Comparison of ENCODE assay signal across 8 cellular contexts in the genomic region with DNA sequence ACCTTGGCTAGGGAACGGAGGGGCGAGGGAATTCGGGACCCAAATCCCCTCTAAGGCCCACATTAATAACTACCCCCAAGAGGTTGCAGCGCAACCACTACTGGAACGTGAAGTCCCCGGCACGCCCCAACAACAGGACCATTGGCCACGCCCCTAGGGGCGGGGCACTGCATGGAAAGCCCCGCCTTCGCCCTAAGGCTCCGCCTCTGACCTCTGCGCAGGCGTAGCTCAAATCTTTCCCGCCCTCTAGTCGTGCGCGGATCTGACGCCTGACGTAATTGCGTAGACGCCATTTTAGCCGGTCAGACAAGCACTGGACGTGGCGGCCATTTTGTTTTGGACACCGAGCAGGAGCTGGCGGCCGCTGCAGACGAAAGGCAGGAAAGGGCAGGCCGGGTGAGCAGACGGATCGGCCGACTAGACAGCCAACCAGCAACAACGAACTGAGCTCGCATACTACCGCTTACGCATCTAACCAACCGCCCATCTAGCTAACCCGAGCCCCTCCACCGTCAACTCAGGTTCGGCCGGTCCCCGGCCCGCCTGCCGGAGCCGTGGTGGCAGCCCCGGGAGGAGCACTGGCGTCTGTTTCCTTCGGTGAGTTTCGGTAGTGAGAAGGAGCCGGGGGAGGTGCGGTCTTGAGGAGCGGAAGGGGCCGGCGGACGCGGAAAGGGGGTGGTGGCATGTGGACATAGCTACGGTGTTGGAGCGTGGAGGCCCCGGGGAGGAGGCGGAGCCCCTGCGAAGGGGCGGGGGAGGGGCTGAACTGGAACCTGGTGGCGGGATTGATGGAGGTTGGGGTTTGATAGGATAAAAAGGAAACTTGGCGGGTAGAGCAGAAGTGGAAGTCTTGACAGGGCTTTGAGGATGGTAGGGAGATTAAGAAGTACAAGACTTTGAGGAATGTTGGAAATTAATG. TPM values are rescaled to one million over a fixed set of nuclear protein-coding genes. Genes with fewer than 3 reads are reported as not detected.
DNase-seq lines count a peak whose midpoint lies in the region; ATAC-seq and TF ChIP-seq lines count a peak whose summit lies in the region.

A gene with protein sequence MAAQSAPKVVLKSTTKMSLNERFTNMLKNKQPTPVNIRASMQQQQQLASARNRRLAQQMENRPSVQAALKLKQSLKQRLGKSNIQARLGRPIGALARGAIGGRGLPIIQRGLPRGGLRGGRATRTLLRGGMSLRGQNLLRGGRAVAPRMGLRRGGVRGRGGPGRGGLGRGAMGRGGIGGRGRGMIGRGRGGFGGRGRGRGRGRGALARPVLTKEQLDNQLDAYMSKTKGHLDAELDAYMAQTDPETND (plus strand): TSS at position 320 of the 919 bp plus-strand sequence. CDS start 2,523 bp downstream, outside the sequence.

- ATAC-seq in HG02870 (IDR thresholded peaks at IDR 0.05; ENCODE audit: unreplicated experiment) (peak; percentile 78), heart right ventricle (peak; percentile 91 to 96 (median 94)), upper lobe of left lung (ENCODE audit: low FRiP score in 2 of 2) (peak; percentile 97 to 99)

- TF ChIP-seq CTCF in GM13976 (IDR thresholded peaks at IDR 0.05; ENCODE audit: borderline replicate concordance, control extremely low read depth, extremely low read depth, insufficient read depth, missing control alignments) = no peak
- no peak for TF ChIP-seq CTCF in heart right ventricle (IDR thresholded peaks at IDR 0.05)
- TF ChIP-seq CTCF in upper lobe of left lung (IDR thresholded peaks at IDR 0.05) = peak in 3 of 6 experiments; percentile 29 to 71 (median 68)

- H3K27ac ChIP-seq in heart right ventricle (peak within 1 kb of the TSS; percentile 98 to 100 (median 100)), upper lobe of left lung (peak within 1 kb of the TSS; percentile 99 to 100 (median 100))

- DNase-seq in GM13976 (ENCODE audit: low spot score) = peak; percentile 99
- DNase-seq in NCI-H146 treated with DMSO at 0.1 percent for 48 hours (lab: John Stamatoyannopoulos, UW; ENCODE audit: unreplicated experiment) = peak; percentile 90
- peak; percentile 98 for DNase-seq in amniotic epithelial cell (ENCODE audit: low read depth)
- peak; percentile 96 to 98 for DNase-seq in heart right ventricle
- peak; percentile 96 to 100 (median 99) for DNase-seq in posterior cingulate gyrus
- DNase-seq in upper lobe of left lung = peak; percentile 97 to 99

- H3K36me3 ChIP-seq in heart right ventricle (peaks cover 0 to 38% (median 19%) of the 10 kb centered on the region in 9 donors), upper lobe of left lung (peaks cover 24 to 31% (median 31%) of the 10 kb centered on the region in 4 donors)

- TF ChIP-seq POLR2A in upper lobe of left lung (IDR thresholded peaks at IDR 0.05) = peak; percentile 87 to 94 (median 88)

- peak in 1 of 4 donors; percentile 31 for TF ChIP-seq EP300 in upper lobe of left lung (IDR thresholded peaks at IDR 0.05)

- H3K4me3 ChIP-seq in heart right ventricle (peak within 1 kb of the TSS; percentile 67 to 95 (median 90)), upper lobe of left lung (peak within 1 kb of the TSS; percentile 65 to 79 (median 70))

- in situ Hi-C loops in GM13976 (cut with MboI; ENCODE audit: low sequenced_read_pairs, unreplicated experiment) = no loop called here

- H3K27me3 ChIP-seq in heart right ventricle = no peaks in the 10 kb centered on the region
- no peaks in the 10 kb centered on the region for H3K27me3 ChIP-seq in upper lobe of left lung

- WGBS in heart right ventricle, 2 donors = 1 to 2% methylated on average over 65 of the region's 65 CpGs
- 2% methylated on average over 48 to 56 of the region's 65 CpGs for WGBS in upper lobe of left lung, 2 donors

- H3K4me1 ChIP-seq in heart right ventricle = peaks cover 10 to 88% (median 66%) of the 10 kb centered on the region in 9 donors
- H3K4me1 ChIP-seq in upper lobe of left lung = peaks cover 26 to 63% (median 47%) of the 10 kb centered on the region in 4 donors

- intact Hi-C loops in T-helper 1 cell treated with Interleukin-12 subunit alpha and Interleukin-12 subunit beta and Interleukin-4 antibody, amounts not matched to agents 30 ng/mL and 1 ng/mL, for 36 hours (cut with micrococcal nuclease) = loop anchor here (1.0 to 5.0 kb wide), 12 partner anchors 24 to 638 kb away; a partner anchor contains a TSS
- intact Hi-C loops in heart right ventricle (cut with DNase I) = loop anchor here in 2 of 10 donors (2.0 to 5.0 kb wide), 2 partner anchors 33 to 37 kb away; a partner anchor contains a TSS
- intact Hi-C loops in posterior cingulate gyrus (cut with DNase I) = no loop called here

- H3K9me3 ChIP-seq in heart right ventricle (no peaks in the 10 kb centered on the region), upper lobe of left lung (no peaks in the 10 kb centered on the region)

RNA-seq across cellular contexts. Expression of the gene that starts here (rescaled TPM):
- total RNA-seq in T-helper 1 cell treated with Interleukin-12 subunit alpha and Interleukin-12 subunit beta and Interleukin-4 antibody, amounts not matched to agents 30 ng/mL and 1 ng/mL, for 36 hours = 103 and 105 TPM in 2 replicates
- total RNA-seq in heart right ventricle = 10 to 100 TPM; 67.4 to 95.5 (median 77.8) TPM
- polyA plus RNA-seq in heart right ventricle = 10 to 100 TPM; 61.6 to 76.2 TPM
- 10 to 100 TPM; 51.3 to 89.1 (median 59.2) TPM for total RNA-seq in upper lobe of left lung

Comparison
In these comparisons a context has a peak if more than half of its experiments do, and no peak if none do; other contexts are left out.
1. Peak in every context shown above with its lines: DNase-seq, ATAC-seq, H3K4me3 ChIP-seq and H3K27ac ChIP-seq.